15 cellular contexts compared by ENCODE assay signal in the genomic region with DNA sequence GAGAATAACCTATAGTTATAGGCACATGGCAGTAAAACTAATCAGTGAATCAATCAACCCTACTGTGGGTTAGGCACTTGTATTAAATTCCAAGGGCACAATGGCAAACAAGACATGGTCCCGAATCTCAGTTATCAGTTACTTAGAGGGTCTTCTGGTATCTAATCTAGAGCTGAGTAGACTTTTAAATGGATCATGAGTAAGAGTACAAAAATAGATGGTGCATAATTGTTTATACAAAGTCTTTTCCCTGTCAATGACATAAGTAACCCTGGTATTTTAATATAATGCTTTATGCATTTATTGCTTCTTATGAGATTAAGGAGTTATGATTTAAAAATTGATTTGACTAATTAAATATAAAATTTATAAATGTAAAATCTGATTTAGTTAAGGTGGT. TPM values are rescaled to one million over a fixed set of nuclear protein-coding genes. Genes with fewer than 3 reads are reported as not detected.
DNase-seq lines count a peak whose midpoint lies in the region; ATAC-seq and TF ChIP-seq lines count a peak whose summit lies in the region.
"Had no signal": no experiment of that assay in that cellular context is flagged by ENCODE, and none has a peak within 500 bp of the region (broad histone marks: within the 10 kb centered on the region; RNA-seq: fewer than 3 reads in every experiment).

No MANE protein-coding gene starts in this region.

- H2AK9ac ChIP-seq in IMR-90 (replicated peaks; ENCODE audit: low read depth, low read length, poor library complexity), result no peak overlapping the region

- H3K9me1 ChIP-seq in IMR-90 (ENCODE audit: insufficient read depth, low read length), result no peaks in the 10 kb centered on the region

- no peak overlapping the region for H3K56ac ChIP-seq in IMR-90 (ENCODE audit: extremely low read depth, insufficient read depth, low read length)

- TF ChIP-seq POLR2A in IMR-90 (IDR thresholded peaks at IDR 0.05; ENCODE audit: low read depth, low read length), result no peak
- TF ChIP-seq POLR2A in esophagus muscularis mucosa (IDR thresholded peaks at IDR 0.05; ENCODE audit: low read depth), result no peak

- H4K8ac ChIP-seq in IMR-90 (ENCODE audit: low read depth in 2 of 2, low read length in 2 of 2), result no peak overlapping the region

- H3K27ac ChIP-seq in IMR-90 (ENCODE audit: insufficient read depth, low read length) (no peak overlapping the region), psoas muscle (no peak overlapping the region), esophagus muscularis mucosa (replicated peaks in 1 of 4) (no peak overlapping the region), left lung (no peak overlapping the region)
- H3K27ac ChIP-seq: A549, C4-2B had no signal

- DNase-seq in EH (ENCODE audit: low read depth) (peak; percentile 6), IMR-90 (peak; percentile 44), hepatic stellate cell (ENCODE audit: low spot score) (peak; percentile 21), psoas muscle (no peak), esophagus muscularis mucosa (ENCODE audit: extremely low spot score) (no peak), left lung (no peak)
- DNase-seq: BE2C; CD8-positive, alpha-beta T cell; COR-L47; DND-41; GF-D8 had no signal

- intact Hi-C loops in IMR-90 (cut with micrococcal nuclease) (no loop called here), psoas muscle (cut with DNase I) (no loop called here), esophagus muscularis mucosa (cut with DNase I) (no loop called here), left lung (cut with DNase I) (no loop called here)

- H3K4me3 ChIP-seq in IMR-90 (ENCODE audit: insufficient read depth, low read depth, low read length), result no peak overlapping the region
- H3K4me3 ChIP-seq in psoas muscle, result no peak overlapping the region
- H3K4me3 ChIP-seq in esophagus muscularis mucosa, result no peak overlapping the region
- no peak overlapping the region for H3K4me3 ChIP-seq in left lung
- H3K4me3 ChIP-seq: A549, HAP-1 had no signal

- ATAC-seq in IMR-90 (ENCODE audit: low read depth) (peak; percentile 42; the same call in 1 of the 2 replicates), psoas muscle (peak; percentile 51 to 77 (median 69)), left lung (no peak)
- ATAC-seq: A549; CD8-positive, alpha-beta T cell had no signal

- no peak overlapping the region for H2BK120ac ChIP-seq in IMR-90 (ENCODE audit: low read depth, low read length)

- no peak overlapping the region for H3K4ac ChIP-seq in IMR-90 (ENCODE audit: low read depth, low read length)

- no peak overlapping the region for H2BK5ac ChIP-seq in IMR-90 (ENCODE audit: low read depth, low read length, poor library complexity, severe bottlenecking)

- TF ChIP-seq CTCF in IMR-90 (conservative IDR thresholded peaks at IDR 0.05; ENCODE audit: low read depth, low read length), result no peak
- TF ChIP-seq CTCF in psoas muscle (IDR thresholded peaks at IDR 0.05), result no peak
- TF ChIP-seq CTCF in esophagus muscularis mucosa (IDR thresholded peaks at IDR 0.05), result no peak
- TF ChIP-seq CTCF in left lung (IDR thresholded peaks at IDR 0.05), result no peak

- H4K91ac ChIP-seq in IMR-90 (ENCODE audit: insufficient read depth, low read depth, low read length), result no peak overlapping the region

- CTCF ChIA-PET in IMR-90 (lab: Yijun Ruan, JAX), result no interaction called here

- H3K4me2 ChIP-seq in IMR-90 (ENCODE audit: low read depth, low read length), result no peak overlapping the region
- H3K4me2 ChIP-seq: A549 had no signal

- no peak overlapping the region for H2BK15ac ChIP-seq in IMR-90 (ENCODE audit: low read depth, low read length)

- H3K79me1 ChIP-seq in IMR-90 (ENCODE audit: low read depth in 1 of 2, low read length in 2 of 2), result no peaks in the 10 kb centered on the region

- no peak for TF ChIP-seq RAD21 in IMR-90 (IDR thresholded peaks at IDR 0.05; ENCODE audit: low read length)

- H3K9ac ChIP-seq in IMR-90 (ENCODE audit: low read depth, low read length), result no peak overlapping the region

- TF ChIP-seq EP300 in esophagus muscularis mucosa (IDR thresholded peaks at IDR 0.05), result no peak

- H3K14ac ChIP-seq in IMR-90 (replicated peaks; ENCODE audit: low read depth, low read length), result no peak overlapping the region

- no peaks in the 10 kb centered on the region for H3K4me1 ChIP-seq in IMR-90 (ENCODE audit: control insufficient read depth, insufficient read depth, low read length)
- no peaks in the 10 kb centered on the region for H3K4me1 ChIP-seq in psoas muscle
- peaks cover 0 to 7% (median 3%) of the 10 kb centered on the region in 4 donors for H3K4me1 ChIP-seq in esophagus muscularis mucosa
- H3K4me1 ChIP-seq in left lung, result no peaks in the 10 kb centered on the region
- H3K4me1 ChIP-seq: A549, HAP-1 had no signal

- no peak overlapping the region for H2AFZ ChIP-seq in IMR-90 (replicated peaks; ENCODE audit: low read length, poor library complexity)

- no TSS peak for BruUV-seq in IMR-90 (replicated peaks; lab: Mats Ljungman, UMichigan)

- WGBS in IMR-90 (ENCODE audit: extremely low coverage in 2 of 2, insufficient read length in 1 of 2), 2 experiments, result no CpG with 5 or more reads among the region's 1 CpG
- WGBS in psoas muscle, 3 donors, result 59 to 77% (median 74%) methylated on average over 1 of the region's 1 CpG
- 92% methylated on average over 1 of the region's 1 CpG for WGBS in esophagus muscularis mucosa

- H2BK20ac ChIP-seq in IMR-90 (ENCODE audit: low read depth, low read length), result no peak overlapping the region

- H3K36me3 ChIP-seq in IMR-90 (ENCODE audit: control insufficient read depth, insufficient read depth, low read length) (no peaks in the 10 kb centered on the region), psoas muscle (ENCODE audit: insufficient read depth in 1 of 2, low read depth in 1 of 2) (peaks cover 0 to 17% of the 10 kb centered on the region in 2 donors), esophagus muscularis mucosa (no peaks in the 10 kb centered on the region), left lung (no peaks in the 10 kb centered on the region)
- H3K36me3 ChIP-seq: HAP-1 had no signal

- no peaks in the 10 kb centered on the region for H3K9me3 ChIP-seq in IMR-90 (ENCODE audit: control insufficient read depth, insufficient read depth, low read length)
- H3K9me3 ChIP-seq in psoas muscle, result no peaks in the 10 kb centered on the region
- peaks cover 0 to 5% (median 0%) of the 10 kb centered on the region in 4 donors for H3K9me3 ChIP-seq in esophagus muscularis mucosa
- peaks cover 0 to 2% of the 10 kb centered on the region in 2 donors for H3K9me3 ChIP-seq in left lung
- H3K9me3 ChIP-seq: A549, HAP-1 had no signal

- dilution Hi-C loops in IMR-90 (cut with HindIII; ENCODE audit: low sequenced_read_pairs, unreplicated experiment), result no loop called here

- H4K20me1 ChIP-seq in IMR-90 (ENCODE audit: insufficient read depth, low read length), result no peaks in the 10 kb centered on the region

- no peak overlapping the region for H2AK5ac ChIP-seq in IMR-90 (ENCODE audit: low read depth, low read length)

- no peak overlapping the region for H3K18ac ChIP-seq in IMR-90 (ENCODE audit: low read depth, low read length)

- POLR2A ChIA-PET in IMR-90 (lab: Charles Lee; ENCODE audit: unreplicated experiment), result interaction anchor here (0.6 kb wide), 1 partner anchor 1828 kb away, joined by 5 read pairs; no protein-coding TSS in a partner anchor

- no peaks in the 10 kb centered on the region for H3K27me3 ChIP-seq in IMR-90 (ENCODE audit: control insufficient read depth, insufficient read depth, low read length)
- no peaks in the 10 kb centered on the region for H3K27me3 ChIP-seq in psoas muscle (ENCODE audit: insufficient read depth in 3 of 3, low read length in 2 of 3)
- no peaks in the 10 kb centered on the region for H3K27me3 ChIP-seq in esophagus muscularis mucosa
- no peaks in the 10 kb centered on the region for H3K27me3 ChIP-seq in left lung
- H3K27me3 ChIP-seq: BE2C had no signal

- H4K5ac ChIP-seq in IMR-90 (ENCODE audit: low read depth, low read length), result no peak overlapping the region

- in situ Hi-C loops in IMR-90 (cut with MboI; ENCODE audit: low sequenced_read_pairs), result no loop called here

- no peak overlapping the region for H3K23ac ChIP-seq in IMR-90 (ENCODE audit: low read depth, low read length)

TF ChIP-seq in IMR-90, 13 proteins besides CTCF, POLR2A, EP300 and RAD21:
- TF ChIP-seq CHD1 (IDR thresholded peaks at IDR 0.05; ENCODE audit: low read depth, low read length) (no peak), RCOR1 (IDR thresholded peaks at IDR 0.05; ENCODE audit: insufficient replicate concordance, low read length) (no peak), CEBPB (IDR thresholded peaks at IDR 0.05; ENCODE audit: low read depth, low read length) (no peak), FOS (IDR thresholded peaks at IDR 0.05; ENCODE audit: low read depth, low read length) (no peak), RFX5 (IDR thresholded peaks at IDR 0.05; ENCODE audit: low read depth, low read length) (no peak), MAFK (IDR thresholded peaks at IDR 0.05; ENCODE audit: low read depth, low read length) (no peak)
- TF ChIP-seq, protein P1, sequence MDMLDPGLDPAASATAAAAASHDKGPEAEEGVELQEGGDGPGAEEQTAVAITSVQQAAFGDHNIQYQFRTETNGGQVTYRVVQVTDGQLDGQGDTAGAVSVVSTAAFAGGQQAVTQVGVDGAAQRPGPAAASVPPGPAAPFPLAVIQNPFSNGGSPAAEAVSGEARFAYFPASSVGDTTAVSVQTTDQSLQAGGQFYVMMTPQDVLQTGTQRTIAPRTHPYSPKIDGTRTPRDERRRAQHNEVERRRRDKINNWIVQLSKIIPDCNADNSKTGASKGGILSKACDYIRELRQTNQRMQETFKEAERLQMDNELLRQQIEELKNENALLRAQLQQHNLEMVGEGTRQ (IDR thresholded peaks at IDR 0.05; ENCODE audit: low read depth, low read length), result no peak

RNA-seq across cellular contexts. Expression of a gene that starts 23.0 kb away (rescaled TPM):
- total RNA-seq in IMR-90 (2012; rRNA removed) (13.9 and 15.8 TPM in 2 replicates), psoas muscle (10 to 100 TPM in 2 of 4 donors, 1 to 10 TPM in 2; 3.4 to 13.3 (median 7.6) TPM), esophagus muscularis mucosa (10 to 100 TPM; 17.9 to 29.8 (median 25.0) TPM), left lung (10 to 100 TPM; 14.3 to 20.8 TPM)
- polyA plus RNA-seq in IMR-90 (2012; rRNA removed) (7.2 and 8.0 TPM in 2 replicates), psoas muscle (1 to 10 TPM; 3.5 to 9.6 (median 7.4) TPM)
- polyA plus RNA-seq in IMR-90 (2012; cell fraction: cytosol; rRNA removed), result 4.3 and 4.9 TPM in 2 replicates
- 1.5 and 2.6 TPM in 2 replicates for polyA plus RNA-seq in IMR-90 (2012; cell fraction: nucleus; rRNA removed; ENCODE audit: low replicate concordance)
- total RNA-seq: CD8-positive, alpha-beta T cell; HT-29 had no signal

Comparison
In these comparisons a context has a peak if more than half of its experiments do, and no peak if none do; other contexts are left out.
1. DNase-seq: peak in EH (single experiment), IMR-90 (single experiment) and hepatic stellate cell (single experiment); none in psoas muscle (0 of 2), esophagus muscularis mucosa (single experiment) and left lung (0 of 2).